In genomic region chrX:150049647-150050046, GRCh38 we compare ENCODE assay signal across 31 cellular contexts.
DNase-seq lines count a peak whose midpoint lies in the region; ATAC-seq and TF ChIP-seq lines count a peak whose summit lies in the region.
"Had no signal": no experiment of that assay in that cellular context is flagged by ENCODE, and none has a peak within 500 bp of the region (broad histone marks: within the 10 kb centered on the region; RNA-seq: fewer than 3 reads in every experiment).

No MANE protein-coding gene starts in this region.

- TF ChIP-seq POLR2A in testis (IDR thresholded peaks at IDR 0.05), result no peak

- no peak overlapping the region for H3K9ac ChIP-seq in smooth muscle cell (ENCODE audit: low read depth)

- DNase-seq in DMS79 treated with DMSO at 0.1 percent for 48 hours (lab: John Stamatoyannopoulos, UW), result peak; percentile 5
- no peak for DNase-seq in DMS79 (lab: John Stamatoyannopoulos, UW)
- DNase-seq in RPMI7951 (ENCODE audit: low read depth), result peak; percentile 17
- DNase-seq in fibroblast of gingiva (ENCODE audit: low read depth), result peak; percentile 65
- peak; percentile 14 for DNase-seq in testis
- DNase-seq in left colon, result no peak
- no peak for DNase-seq in smooth muscle cell (lab: John Stamatoyannopoulos, UW; ENCODE audit: unreplicated experiment)
- no peak for DNase-seq in Ammon's horn (ENCODE audit: low spot score)
- DNase-seq: activated CD4-positive, alpha-beta memory T cell treated with anti-CD3 and anti-CD28 coated beads, Interleukin-2, amount 10 ng/mL, durations not matched to agents 7 days and 5 days; activated CD4-positive, alpha-beta T cell treated with anti-CD3 and anti-CD28 coated beads for 1 hour; activated CD8-positive, alpha-beta memory T cell treated with anti-CD3 and anti-CD28 coated beads, Interleukin-2, amount 50 U/mL, for 4 hours; activated naive CD4-positive, alpha-beta T cell treated with Interleukin-2 at 50 U/mL for 16 hours; AML-193; CD4-positive, alpha-beta T cell; cerebellar nuclear complex; dorsolateral prefrontal cortex; glutamatergic neuron; islet precursor cell; KBM-7; MM.1S; NCI-H2081; NCI-H526; PC-9; psoas muscle; SIG-M5; stimulated activated CD4-positive, alpha-beta T cell treated with anti-CD3 and anti-CD28 coated beads, Interleukin-15, amount 100 ng/mL, for 24 hours; stimulated activated CD4-positive, alpha-beta T cell treated with anti-CD3 and anti-CD28 coated beads, Interleukin-4, amount 100 ng/mL, for 4 hours; SW 1271 had no signal

- ATAC-seq in left colon, result no peak
- ATAC-seq: natural killer cell treated with Interleukin-12 subunit alpha and Interleukin-12 subunit beta and Interleukin-15 and Interleukin-18, amount 100 ng/mL, for 72 hours; psoas muscle had no signal

- no peak overlapping the region for H3K4me2 ChIP-seq in smooth muscle cell
- H3K4me2 ChIP-seq: PC-9 had no signal

- H3K9me3 ChIP-seq in testis (no peaks in the 10 kb centered on the region), smooth muscle cell (replicated peaks; ENCODE audit: low read depth) (no peaks in the 10 kb centered on the region)
- H3K9me3 ChIP-seq: psoas muscle, tibial nerve had no signal

- H3F3A ChIP-seq in smooth muscle cell (ENCODE audit: low read depth), result no peaks in the 10 kb centered on the region

- WGBS in testis, 2 donors, result 40 to 78% methylated on average over 1 to 2 of the region's 2 CpGs
- 48% methylated on average over 2 of the region's 2 CpGs for WGBS in smooth muscle cell (ENCODE audit: low lambda C conversion rate)

- H2AFZ ChIP-seq in smooth muscle cell (ENCODE audit: low read depth), result no peak overlapping the region
- H2AFZ ChIP-seq: PC-9 had no signal

- TF ChIP-seq CTCF in testis (IDR thresholded peaks at IDR 0.05) (no peak), smooth muscle cell (IDR thresholded peaks at IDR 0.05; ENCODE audit: borderline replicate concordance, insufficient read depth, poor library complexity, severe bottlenecking) (no peak)

- no peaks in the 10 kb centered on the region for H4K20me1 ChIP-seq in smooth muscle cell (ENCODE audit: low read depth)

- no peaks in the 10 kb centered on the region for H3K36me3 ChIP-seq in testis (ENCODE audit: low read depth, missing control alignments)
- no peaks in the 10 kb centered on the region for H3K36me3 ChIP-seq in smooth muscle cell (ENCODE audit: low read depth)
- H3K36me3 ChIP-seq: tibial nerve had no signal

- H3K4me3 ChIP-seq in testis (no peak overlapping the region), smooth muscle cell (no peak overlapping the region)
- H3K4me3 ChIP-seq: dorsolateral prefrontal cortex, PC-9, psoas muscle, tibial nerve had no signal

- H3K27me3 ChIP-seq in testis (no peaks in the 10 kb centered on the region), smooth muscle cell (ENCODE audit: low read depth) (no peaks in the 10 kb centered on the region)
- H3K27me3 ChIP-seq: tibial nerve had no signal

- no peaks in the 10 kb centered on the region for H3K79me2 ChIP-seq in smooth muscle cell (ENCODE audit: low read depth)

- no peaks in the 10 kb centered on the region for H3K4me1 ChIP-seq in testis
- no peaks in the 10 kb centered on the region for H3K4me1 ChIP-seq in smooth muscle cell (ENCODE audit: low read depth)
- H3K4me1 ChIP-seq: psoas muscle, tibial nerve had no signal

- intact Hi-C loops in testis (cut with DNase I; ENCODE audit: low total_unique reads) (no loop called here), left colon (cut with DNase I, micrococcal nuclease) (no loop called here)

- no peak overlapping the region for H3K27ac ChIP-seq in testis
- H3K27ac ChIP-seq in smooth muscle cell (ENCODE audit: low read depth), result no peak overlapping the region
- H3K27ac ChIP-seq: 22Rv1, dorsolateral prefrontal cortex, psoas muscle, tibial nerve had no signal

Comparison
In these comparisons a context has a peak if more than half of its experiments do, and no peak if none do; other contexts are left out.
1. DNase-seq: peak in DMS79 treated with DMSO at 0.1 percent for 48 hours (single experiment), RPMI7951 (single experiment), fibroblast of gingiva (single experiment) and testis (single experiment); none in DMS79 (single experiment), left colon (0 of 2), smooth muscle cell (single experiment) and Ammon's horn (single experiment).